Comparison of ENCODE assay signal across 1 cellular context in the genomic region with DNA sequence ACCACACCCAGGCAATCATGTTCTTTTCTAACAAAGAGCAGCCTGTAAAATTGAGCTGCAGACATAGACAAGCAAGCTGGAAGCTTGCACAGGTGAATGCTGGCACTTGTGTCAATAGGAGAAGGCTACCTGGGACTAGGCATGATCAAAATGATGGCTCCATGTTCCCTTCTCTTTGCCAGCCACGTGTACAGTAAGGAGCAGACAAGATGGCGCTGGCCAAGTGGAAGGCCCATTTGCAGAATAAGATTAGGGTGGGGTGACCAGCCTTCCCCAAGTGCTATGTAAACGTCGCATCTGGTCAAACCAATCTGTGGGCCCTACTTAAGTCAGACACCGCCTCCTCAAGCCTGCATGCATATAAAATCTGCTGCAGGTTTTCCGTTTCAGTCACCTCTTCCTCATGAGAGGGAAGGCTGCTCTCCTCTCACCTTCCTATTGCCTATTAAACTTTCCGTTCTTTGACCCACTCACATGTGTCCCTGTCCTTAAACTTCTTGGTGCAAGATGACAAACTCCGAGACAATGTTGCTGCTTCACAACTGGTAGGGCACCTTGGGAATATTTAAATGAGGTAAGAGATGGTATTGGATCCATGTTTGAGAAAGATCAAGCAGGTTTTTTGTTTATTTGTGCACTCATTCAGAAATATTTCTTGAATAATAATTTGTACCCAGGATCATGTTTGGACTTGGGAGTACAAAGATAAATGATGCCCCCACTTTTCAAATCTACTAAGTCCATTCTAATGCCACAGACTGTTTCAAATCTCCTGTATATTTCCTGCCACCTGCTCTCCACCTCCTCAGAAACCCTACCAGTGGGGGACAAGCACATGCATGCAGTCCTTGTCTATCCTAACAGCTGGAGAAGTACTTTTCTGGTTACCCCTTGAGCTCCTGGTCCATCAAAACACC.
TF ChIP-seq lines count a peak whose summit lies in the region.

No MANE protein-coding gene starts in this region.

TF ChIP-seq in IMR-90, 13 proteins besides CTCF, POLR2A, EP300 and RAD21:
- TF ChIP-seq CEBPB (IDR thresholded peaks at IDR 0.05; ENCODE audit: low read depth, low read length) (no peak), MAFK (IDR thresholded peaks at IDR 0.05; ENCODE audit: low read depth, low read length) (no peak), RFX5 (IDR thresholded peaks at IDR 0.05; ENCODE audit: low read depth, low read length) (no peak), CHD1 (IDR thresholded peaks at IDR 0.05; ENCODE audit: low read depth, low read length) (no peak), MXI1 (IDR thresholded peaks at IDR 0.05; ENCODE audit: borderline replicate concordance, low read depth, low read length) (no peak), USF2 (IDR thresholded peaks at IDR 0.05; ENCODE audit: low read depth, low read length) (no peak), SMC3 (IDR thresholded peaks at IDR 0.05; ENCODE audit: low read depth, low read length) (no peak), RCOR1 (IDR thresholded peaks at IDR 0.05; ENCODE audit: insufficient replicate concordance, low read length) (no peak), BHLHE40 (IDR thresholded peaks at IDR 0.05; ENCODE audit: low read depth, low read length) (no peak), MAZ (IDR thresholded peaks at IDR 0.05; ENCODE audit: borderline replicate concordance, low read depth, low read length) (no peak), NFE2L2 (IDR thresholded peaks at IDR 0.05; ENCODE audit: low read depth, low read length) (no peak), FOS (IDR thresholded peaks at IDR 0.05; ENCODE audit: low read depth, low read length) (no peak)
- TF ChIP-seq, protein P1, sequence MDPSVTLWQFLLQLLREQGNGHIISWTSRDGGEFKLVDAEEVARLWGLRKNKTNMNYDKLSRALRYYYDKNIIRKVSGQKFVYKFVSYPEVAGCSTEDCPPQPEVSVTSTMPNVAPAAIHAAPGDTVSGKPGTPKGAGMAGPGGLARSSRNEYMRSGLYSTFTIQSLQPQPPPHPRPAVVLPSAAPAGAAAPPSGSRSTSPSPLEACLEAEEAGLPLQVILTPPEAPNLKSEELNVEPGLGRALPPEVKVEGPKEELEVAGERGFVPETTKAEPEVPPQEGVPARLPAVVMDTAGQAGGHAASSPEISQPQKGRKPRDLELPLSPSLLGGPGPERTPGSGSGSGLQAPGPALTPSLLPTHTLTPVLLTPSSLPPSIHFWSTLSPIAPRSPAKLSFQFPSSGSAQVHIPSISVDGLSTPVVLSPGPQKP (IDR thresholded peaks at IDR 0.05; ENCODE audit: borderline replicate concordance, low read depth, low read length) = no peak
